In the genomic region with DNA sequence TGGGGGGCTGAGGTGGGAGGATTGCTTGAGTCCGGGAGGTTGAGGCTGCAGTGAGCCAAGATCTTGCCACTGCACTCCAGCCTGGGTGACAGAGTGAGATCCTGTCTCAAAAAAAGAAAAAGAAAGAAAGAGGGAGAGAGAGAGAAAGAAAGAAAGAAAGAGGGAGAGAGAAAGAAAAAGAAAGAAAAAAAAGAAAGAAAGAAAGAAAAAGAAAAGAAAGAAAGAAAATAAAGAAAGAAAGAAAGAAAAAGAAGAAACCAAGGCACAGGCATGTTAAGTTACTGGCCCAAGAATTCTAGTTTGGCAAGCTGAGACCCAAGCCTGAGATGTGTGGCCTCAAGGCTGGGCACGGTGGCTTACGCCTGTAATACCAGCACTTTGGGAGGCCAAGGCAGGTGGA, we compare ENCODE assay signal across 3 cellular contexts. TPM values are rescaled to one million over a fixed set of nuclear protein-coding genes. Genes with fewer than 3 reads are reported as not detected.
"Had no signal": no experiment of that assay in that cellular context is flagged by ENCODE, and none has a peak within 500 bp of the region (broad histone marks: within the 10 kb centered on the region; RNA-seq: fewer than 3 reads in every experiment).

No MANE protein-coding gene starts in this region.

RNA-seq across cellular contexts. Expression of gene OXCT2, which starts 52.3 kb away (rescaled TPM):
- total RNA-seq: naive thymus-derived CD8-positive, alpha-beta T cell; osteocyte; vagina had no signal
- polyA plus RNA-seq: naive thymus-derived CD8-positive, alpha-beta T cell had no signal
